Comparison of ENCODE assay signal across 8 cellular contexts in the genomic region with DNA sequence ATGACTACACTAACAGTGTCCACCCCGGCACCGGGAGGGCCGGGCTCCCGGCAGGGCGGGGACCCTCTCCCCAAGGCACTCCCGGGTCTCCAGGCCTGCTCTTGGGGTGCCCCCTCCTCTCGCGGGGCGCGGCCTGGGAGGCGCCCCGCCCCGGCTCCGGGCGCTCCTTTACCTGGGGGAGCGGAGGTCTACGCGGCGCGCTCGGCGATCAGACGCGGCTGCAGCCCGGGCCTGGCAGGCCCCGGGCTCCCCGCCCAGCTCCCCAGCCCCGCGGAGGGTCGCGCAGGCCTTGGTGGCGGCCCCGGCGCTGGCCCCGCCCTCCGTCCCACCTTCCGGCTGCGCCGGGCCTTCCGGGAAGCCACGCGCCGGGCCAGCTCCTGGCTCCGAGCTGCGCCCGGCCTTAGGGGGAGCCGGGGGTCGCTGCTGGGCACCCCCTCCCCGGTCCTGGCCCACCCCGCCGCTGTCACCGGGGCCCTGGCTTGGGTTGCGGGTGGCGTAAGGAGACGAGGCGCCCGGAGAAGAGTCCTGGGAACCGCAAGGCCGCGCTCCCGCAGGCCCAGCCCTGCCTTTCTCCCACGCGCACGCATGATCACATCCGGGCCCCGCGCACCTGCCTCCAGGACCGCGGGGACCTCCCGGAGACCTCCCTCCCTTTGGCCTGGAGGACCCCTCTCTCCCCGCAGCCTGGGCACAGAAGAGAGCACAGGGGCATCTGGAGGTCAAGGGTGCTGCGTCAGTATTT. TPM values are rescaled to one million over a fixed set of nuclear protein-coding genes. Genes with fewer than 3 reads are reported as not detected.
DNase-seq lines count a peak whose midpoint lies in the region; ATAC-seq, FAIRE-seq and TF ChIP-seq lines count a peak whose summit lies in the region.

A gene (minus strand): TSS at position 309 of the 742 bp plus-strand sequence. CDS start 6,848 bp downstream, outside the sequence.

- CTCF ChIA-PET in PC-9 (lab: Charles Lee): interaction anchor here (1.7 kb wide), 1 partner anchor 108 kb away, joined by 14 read pairs; a partner anchor contains a TSS

- H3K27me3 ChIP-seq in PC-9 (ENCODE audit: insufficient read depth, low read depth): no peaks in the 10 kb centered on the region

- no TSS peak for BruUV-seq in PC-9 (replicated peaks; lab: Mats Ljungman, UMichigan)

- no peaks in the 10 kb centered on the region for H3K9me2 ChIP-seq in PC-9 (ENCODE audit: insufficient read depth)

- peak within 1 kb of the TSS; percentile 92 to 97 (median 97) for H3K27ac Mint-ChIP-seq in nephron

- H3K9me3 Mint-ChIP-seq in nephron: no peaks in the 10 kb centered on the region

- peaks cover 12% of the 10 kb centered on the region for H3K36me3 Mint-ChIP-seq in nephron (ENCODE audit: low read depth)

- TF ChIP-seq CTCF in C4-2B (conservative IDR thresholded peaks at IDR 0.05) (no peak), PC-9 (conservative IDR thresholded peaks at IDR 0.05) (no peak), fibroblast of the aortic adventitia (IDR thresholded peaks at IDR 0.05; ENCODE audit: insufficient read depth, low read length) (no peak), nephron (IDR thresholded peaks at IDR 0.05; ENCODE audit: unreplicated experiment in 3 of 3) (no peak)

- peak within 1 kb of the TSS; percentile 92 for H3K4me3 ChIP-seq in PC-9
- peak within 1 kb of the TSS; percentile 82 for H3K4me3 ChIP-seq in fibroblast of the aortic adventitia (ENCODE audit: low read depth, low read length)

- DNase-seq in GM19239 (ENCODE audit: insufficient read length, low spot score) (peak; percentile 62), PC-9 (peak in 1 of 2 experiments; percentile 62), fibroblast of the aortic adventitia (ENCODE audit: low read depth) (peak; percentile 29), superior temporal gyrus (ENCODE audit: extremely low spot score) (peak; percentile 53)
- DNase-seq in activated T-helper 9 cell treated with anti-CD3 and anti-CD28 coated beads, Interleukin-2, amount 50 U/mL, for 16 hours (ENCODE audit: low read depth): peak; percentile 45

- peak; percentile 81 for ATAC-seq in HG03432 (IDR thresholded peaks at IDR 0.05; ENCODE audit: unreplicated experiment)

- peaks cover 30% of the 10 kb centered on the region for H3K4me1 Mint-ChIP-seq in nephron

- peaks cover 9% of the 10 kb centered on the region; the same call in 1 of the 2 replicates for H3F3A ChIP-seq in PC-9 (ENCODE audit: insufficient read depth, low read depth)

- POLR2A ChIA-PET in PC-9 (lab: Charles Lee; ENCODE audit: unreplicated experiment): interaction anchor here (0.6 kb wide), 1 partner anchor 161 kb away, joined by 4 read pairs; no protein-coding TSS in a partner anchor

- H3K27ac ChIP-seq in C4-2B (peak within 1 kb of the TSS; percentile 94), PC-9 (peak within 1 kb of the TSS; percentile 66)

- no peaks in the 10 kb centered on the region for H3K27me3 Mint-ChIP-seq in nephron (ENCODE audit: low read depth)

- no peaks in the 10 kb centered on the region for H3K36me3 ChIP-seq in PC-9 (ENCODE audit: low read depth)

- no peaks in the 10 kb centered on the region for H3K9me3 ChIP-seq in PC-9 (ENCODE audit: insufficient read depth, low read depth)

- peak within 1 kb of the TSS; percentile 83 for H3K4me2 ChIP-seq in PC-9

- intact Hi-C loops in PC-9 (cut with micrococcal nuclease; ENCODE audit: unreplicated experiment): loop anchor here (5.0 kb wide), 1 partner anchor 248 kb away; no protein-coding TSS in a partner anchor

- H4K20me1 ChIP-seq in PC-9 (ENCODE audit: insufficient read depth): no peaks in the 10 kb centered on the region

- peak within 1 kb of the TSS; percentile 90 to 91 (median 90) for H3K4me3 Mint-ChIP-seq in nephron

- peaks cover 7% of the 10 kb centered on the region for H3K4me1 ChIP-seq in PC-9 (replicated peaks; ENCODE audit: insufficient read depth)

- peak; percentile 23 for FAIRE-seq in GM19239 (lab: Jason Lieb, UNC)

- H2AFZ ChIP-seq in PC-9: peak within 1 kb of the TSS; percentile 94

- H3K79me2 ChIP-seq in PC-9 (ENCODE audit: low read depth): peaks cover 11% of the 10 kb centered on the region

RNA-seq across cellular contexts. Expression of the gene that starts here (rescaled TPM):
- 14.8 and 15.4 TPM in 2 replicates for total RNA-seq in PC-9 (2021)
- 10.1 and 24.0 TPM in 2 replicates for total RNA-seq in fibroblast of the aortic adventitia (ENCODE audit: low replicate concordance)
